ENCODE assay signal across 18 cellular contexts in genomic region chr1:39905142-39905541, GRCh38. TPM values are rescaled to one million over a fixed set of nuclear protein-coding genes. Genes with fewer than 3 reads are reported as not detected.
"Had no signal": no experiment of that assay in that cellular context is flagged by ENCODE, and none has a peak within 500 bp of the region (broad histone marks: within the 10 kb centered on the region; RNA-seq: fewer than 3 reads in every experiment).

No MANE protein-coding gene starts in this region.

- H3K27ac ChIP-seq: SJSA1, SK-N-MC had no signal

- ATAC-seq: HepG2 had no signal

- H3K27me3 ChIP-seq: SJSA1 had no signal

- H3K36me3 ChIP-seq: SJSA1 had no signal

- DNase-seq: IMR-90, Karpas-422, KG1, MM.1S, NCI-H1092 treated with DMSO at 0.1 percent for 48 hours, NCI-H1436, NCI-H187, NCI-H2029, NCI-H2227 treated with DMSO at 0.1 percent for 48 hours, NCI-H524 treated with DMSO at 0.1 percent for 48 hours, NCI-H69, NCI-H774, Right ventricle myocardium superior, RPMI8226, SIG-M5 had no signal

- H3K4me3 ChIP-seq: SJSA1, SK-N-MC had no signal

RNA-seq across cellular contexts. Expression of gene MFSD2A, which starts 49.8 kb away (rescaled TPM):
- total RNA-seq: HepG2 had no signal
